ENCODE assay signal across 8 cellular contexts in the genomic region with DNA sequence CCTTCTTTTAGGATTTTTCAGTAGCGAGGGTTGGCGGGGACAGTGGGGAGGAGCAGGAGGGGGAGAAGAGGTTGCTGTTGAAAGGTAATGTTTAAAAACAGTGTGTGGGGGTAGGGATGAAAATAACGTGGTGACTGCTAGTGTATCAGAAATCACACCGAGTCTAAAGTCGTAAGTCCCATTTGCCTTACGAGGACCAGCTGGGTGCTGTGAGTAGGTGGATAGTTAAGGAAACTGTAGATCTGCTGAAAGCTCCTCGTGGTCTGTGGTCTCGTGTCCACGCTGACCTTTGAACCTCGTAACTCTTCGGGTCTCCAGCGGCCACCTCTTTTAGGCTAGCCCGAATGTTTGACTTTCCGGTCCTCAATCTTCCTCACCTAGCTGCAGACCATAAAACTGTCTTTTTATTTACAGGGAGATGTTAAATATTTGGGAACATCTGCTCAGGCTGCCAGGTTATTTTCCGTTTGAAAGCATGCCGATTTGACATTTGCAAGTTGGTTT. TPM values are rescaled to one million over a fixed set of nuclear protein-coding genes. Genes with fewer than 3 reads are reported as not detected.
A peak's percentile ranks its signal among the peaks of the same experiment; 100 is the strongest.
DNase-seq lines count a peak whose midpoint lies in the region; ATAC-seq and TF ChIP-seq lines count a peak whose summit lies in the region.

No MANE protein-coding gene starts in this region.

- H3K4me3 Mint-ChIP-seq in T-helper 1 cell treated with Interleukin-12 subunit alpha and Interleukin-12 subunit beta and Interleukin-4 antibody, amounts not matched to agents 30 μg/mL and 1 μg/mL, for 36 hours, result peak overlapping the region; percentile 67
- H3K4me3 Mint-ChIP-seq in central memory CD8-positive, alpha-beta T cell, result peak overlapping the region; percentile 53

- H3K27ac ChIP-seq in lung (ENCODE audit: low read depth in 1 of 2, low read length in 1 of 2) (peak overlapping the region; percentile 24 to 96), upper lobe of left lung (peak overlapping the region in 3 of 4 donors; percentile 63 to 82 (median 81))

- peaks cover 2 to 18% of the 10 kb centered on the region in 2 donors for H3K4me1 ChIP-seq in lung (ENCODE audit: control insufficient read depth in 2 of 2, insufficient read depth in 2 of 2, low read length in 2 of 2)
- H3K4me1 ChIP-seq in upper lobe of left lung, result peaks cover 8 to 30% (median 9%) of the 10 kb centered on the region in 4 donors

- TF ChIP-seq EP300 in upper lobe of left lung (IDR thresholded peaks at IDR 0.05), result no peak

- H3K36me3 ChIP-seq in lung (ENCODE audit: control insufficient read depth in 2 of 2, insufficient read depth in 2 of 2, low read length in 2 of 2), result no peaks in the 10 kb centered on the region
- no peaks in the 10 kb centered on the region for H3K36me3 ChIP-seq in upper lobe of left lung

- no peaks in the 10 kb centered on the region for H3K9me3 Mint-ChIP-seq in T-helper 1 cell treated with Interleukin-12 subunit alpha and Interleukin-12 subunit beta and Interleukin-4 antibody, amounts not matched to agents 30 μg/mL and 1 μg/mL, for 36 hours
- H3K9me3 Mint-ChIP-seq in central memory CD8-positive, alpha-beta T cell, result no peaks in the 10 kb centered on the region

- 10 to 11% methylated on average over 16 of the region's 16 CpGs for WGBS in lung, 2 donors
- WGBS in upper lobe of left lung, 2 donors, result 5 to 10% methylated on average over 15 to 16 of the region's 16 CpGs

- no peaks in the 10 kb centered on the region for H3K9me3 ChIP-seq in lung (ENCODE audit: control insufficient read depth in 2 of 2, insufficient read depth in 1 of 2, low read length in 1 of 2)
- no peaks in the 10 kb centered on the region for H3K9me3 ChIP-seq in upper lobe of left lung

- H3K27ac Mint-ChIP-seq in T-helper 1 cell treated with Interleukin-12 subunit alpha and Interleukin-12 subunit beta and Interleukin-4 antibody, amounts not matched to agents 30 μg/mL and 1 μg/mL, for 36 hours, result no peak overlapping the region
- H3K27ac Mint-ChIP-seq in central memory CD8-positive, alpha-beta T cell (ENCODE audit: low read depth), result no peak overlapping the region

- H3K27me3 ChIP-seq in lung (ENCODE audit: control insufficient read depth, insufficient read depth) (no peaks in the 10 kb centered on the region), upper lobe of left lung (no peaks in the 10 kb centered on the region)

- peaks cover 68% of the 10 kb centered on the region for H3K27me3 Mint-ChIP-seq in T-helper 1 cell treated with Interleukin-12 subunit alpha and Interleukin-12 subunit beta and Interleukin-4 antibody, amounts not matched to agents 30 μg/mL and 1 μg/mL, for 36 hours (ENCODE audit: low read depth)
- peaks cover 81% of the 10 kb centered on the region for H3K27me3 Mint-ChIP-seq in central memory CD8-positive, alpha-beta T cell

- TF ChIP-seq POLR2A in upper lobe of left lung (IDR thresholded peaks at IDR 0.05), result no peak

- peaks cover 7% of the 10 kb centered on the region for H3K4me1 Mint-ChIP-seq in T-helper 1 cell treated with Interleukin-12 subunit alpha and Interleukin-12 subunit beta and Interleukin-4 antibody, amounts not matched to agents 30 μg/mL and 1 μg/mL, for 36 hours (ENCODE audit: low read depth)
- H3K4me1 Mint-ChIP-seq in central memory CD8-positive, alpha-beta T cell, result peaks cover 6% of the 10 kb centered on the region

- peak overlapping the region; percentile 58 for H3K4me3 ChIP-seq in Jurkat, Clone E6-1 (ENCODE audit: low read length)
- H3K4me3 ChIP-seq in lung (peak overlapping the region; percentile 74), upper lobe of left lung (peak overlapping the region; percentile 16 to 90 (median 68))

- H3K36me3 Mint-ChIP-seq in T-helper 1 cell treated with Interleukin-12 subunit alpha and Interleukin-12 subunit beta and Interleukin-4 antibody, amounts not matched to agents 30 μg/mL and 1 μg/mL, for 36 hours (ENCODE audit: low read depth), result no peaks in the 10 kb centered on the region
- no peaks in the 10 kb centered on the region for H3K36me3 Mint-ChIP-seq in central memory CD8-positive, alpha-beta T cell (ENCODE audit: insufficient read depth)

- no peak for TF ChIP-seq CTCF in lung (IDR thresholded peaks at IDR 0.05; ENCODE audit: control extremely low read depth, extremely low read depth)
- no peak for TF ChIP-seq CTCF in upper lobe of left lung (IDR thresholded peaks at IDR 0.05)

- no peak for DNase-seq in T-helper 1 cell
- no peak for DNase-seq in Jurkat, Clone E6-1 (ENCODE audit: low read depth, low spot score)
- no peak for DNase-seq in central memory CD8-positive, alpha-beta T cell (ENCODE audit: low spot score in 2 of 2)
- DNase-seq in lung (ENCODE audit: low spot score), result no peak
- peak in 1 of 2 donors; percentile 59 for DNase-seq in upper lobe of left lung
- no peak for DNase-seq in NCI-H2196 treated with DMSO at 0.1 percent for 48 hours (lab: John Stamatoyannopoulos, UW; ENCODE audit: unreplicated experiment)
- no peak for DNase-seq in NCI-H187 (lab: John Stamatoyannopoulos, UW)

- ATAC-seq in central memory CD8-positive, alpha-beta T cell (replicated peaks; ENCODE audit: extremely low read depth, poor library complexity, severe bottlenecking), result no peak
- ATAC-seq in lung (ENCODE audit: insufficient read depth, low FRiP score) (no peak), upper lobe of left lung (ENCODE audit: low FRiP score in 2 of 2) (peak in 1 of 2 donors; percentile 20)

RNA-seq across cellular contexts. Expression of a gene that starts 29.3 kb away (rescaled TPM):
- 1.2 TPM for polyA plus RNA-seq in Jurkat, Clone E6-1 (2012; ENCODE audit: insufficient read depth, insufficient read length)
- total RNA-seq in lung (10 to 100 TPM; 18.5 to 21.7 TPM), upper lobe of left lung (10 to 100 TPM; 11.2 to 29.3 (median 24.5) TPM)
- polyA plus RNA-seq in lung, result 10 to 100 TPM; 13.6 to 22.9 TPM
